20 cellular contexts compared by ENCODE assay signal in the genomic region with DNA sequence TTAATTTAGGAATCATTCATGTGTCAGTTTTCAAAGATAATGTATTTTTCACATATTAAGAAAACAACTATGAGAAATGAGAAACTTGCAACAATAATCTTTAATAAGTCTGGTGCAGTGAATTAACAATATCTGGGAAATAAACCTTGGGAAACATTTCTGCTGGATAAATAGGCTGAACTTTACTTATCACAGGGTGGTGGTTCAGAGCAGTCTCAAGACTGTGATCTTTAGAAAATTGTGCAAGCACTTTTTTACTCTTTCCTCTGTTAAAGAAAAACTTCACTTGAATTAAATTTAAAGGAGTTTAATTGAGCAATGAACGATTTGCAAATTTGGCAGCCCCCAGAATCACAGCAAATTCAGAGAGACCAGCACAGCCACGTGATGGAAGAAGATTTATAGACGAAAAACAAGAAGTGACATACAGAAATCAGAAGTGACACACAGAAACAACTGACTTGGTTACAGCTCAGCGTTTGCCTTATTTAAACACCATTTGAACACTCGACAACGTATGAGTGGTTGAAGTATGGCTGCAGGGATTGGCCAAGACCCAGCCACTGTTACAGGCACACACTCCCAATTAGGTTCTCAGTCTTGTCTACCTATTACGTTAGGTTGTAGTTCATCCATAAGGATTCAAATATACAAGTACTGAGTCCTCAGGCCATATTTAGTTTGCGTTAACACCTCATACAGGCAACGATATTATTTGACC.
DNase-seq lines count a peak whose midpoint lies in the region; ATAC-seq, FAIRE-seq and TF ChIP-seq lines count a peak whose summit lies in the region.
"Had no signal": no experiment of that assay in that cellular context is flagged by ENCODE, and none has a peak within 500 bp of the region (broad histone marks: within the 10 kb centered on the region; RNA-seq: fewer than 3 reads in every experiment).

No MANE protein-coding gene starts in this region.

- H3K4me1 ChIP-seq in lung (ENCODE audit: control insufficient read depth in 2 of 2, insufficient read depth in 2 of 2, low read length in 2 of 2): no peaks in the 10 kb centered on the region
- H3K4me1 ChIP-seq: Peyer's patch had no signal

- 65 to 72% methylated on average over 9 of the region's 9 CpGs for WGBS in lung, 2 donors

- H3K9me3 ChIP-seq in lung (ENCODE audit: control insufficient read depth in 2 of 2, insufficient read depth in 1 of 2, low read length in 1 of 2): no peaks in the 10 kb centered on the region
- H3K9me3 ChIP-seq: BE2C, Peyer's patch had no signal

- peak; percentile 1 for DNase-seq in SKM-1 treated with dmso at 0.1 percent for 144 hours (lab: John Stamatoyannopoulos, UW; ENCODE audit: unreplicated experiment)
- DNase-seq in SKM-1 (lab: John Stamatoyannopoulos, UW; ENCODE audit: unreplicated experiment): no peak
- DNase-seq in SHP77 (lab: John Stamatoyannopoulos, UW): peak; percentile 46 to 64
- DNase-seq in lung (ENCODE audit: low spot score): peak; percentile 37
- DNase-seq in HTR-8/SVneo (ENCODE audit: insufficient read length, low spot score): no peak
- no peak for DNase-seq in HEK293T (ENCODE audit: extremely low spot score)
- DNase-seq: BE2C; CD4-positive, CD25-positive, alpha-beta regulatory T cell; COR-L47; DMS 273 treated with DMSO at 0.1 percent for 48 hours; DND-41; HCEC 1CT; NCI-H1417 treated with DMSO at 0.1 percent for 48 hours; NCI-H187 treated with DMSO at 0.1 percent for 48 hours; NCI-H2227 treated with DMSO at 0.1 percent for 48 hours; NCI-H510A treated with DMSO at 0.1 percent for 48 hours; NCI-H774; Peyer's patch had no signal

- POLR2A ChIA-PET in HEK293T (lab: Yijun Ruan, JAX): no interaction called here

- no peak overlapping the region for H3K27ac ChIP-seq in lung (ENCODE audit: low read depth in 1 of 2, low read length in 1 of 2)
- H3K27ac ChIP-seq: Peyer's patch had no signal

- H3K4me3 ChIP-seq in lung: no peak overlapping the region
- H3K4me3 ChIP-seq: K562, Peyer's patch had no signal

- ATAC-seq in lung (ENCODE audit: insufficient read depth, low FRiP score): no peak
- no peak for ATAC-seq in HG03095 (IDR thresholded peaks at IDR 0.05; ENCODE audit: unreplicated experiment)
- ATAC-seq: K562 had no signal

- no peaks in the 10 kb centered on the region for H3K27me3 ChIP-seq in lung (ENCODE audit: control insufficient read depth, insufficient read depth)
- H3K27me3 ChIP-seq: BE2C, Peyer's patch had no signal

- H3K36me3 ChIP-seq in lung (ENCODE audit: control insufficient read depth in 2 of 2, insufficient read depth in 2 of 2, low read length in 2 of 2): no peaks in the 10 kb centered on the region
- H3K36me3 ChIP-seq: BE2C, Peyer's patch had no signal

- CTCF ChIA-PET in HEK293T (lab: Yijun Ruan, JAX): interaction anchor here (1.3 kb wide), 1 partner anchor 14 kb away, joined by 4 read pairs; no protein-coding TSS in a partner anchor

- no peak for FAIRE-seq in HTR-8/SVneo (lab: Jason Lieb, UNC)
- FAIRE-seq: K562 had no signal

- no peak for TF ChIP-seq CTCF in lung (IDR thresholded peaks at IDR 0.05; ENCODE audit: control extremely low read depth, extremely low read depth)

TF ChIP-seq in HEK293T, 16 proteins besides CTCF, POLR2A, EP300 and RAD21:
- TF ChIP-seq HDGF (IDR thresholded peaks at IDR 0.05; ENCODE audit: borderline replicate concordance) (no peak), FOXK2 (IDR thresholded peaks at IDR 0.05) (no peak), FOXA1 (IDR thresholded peaks at IDR 0.05) (no peak), CTBP1 (IDR thresholded peaks at IDR 0.05; ENCODE audit: borderline replicate concordance) (no peak), L3MBTL2 (conservative IDR thresholded peaks at IDR 0.05) (no peak), LEF1 (IDR thresholded peaks at IDR 0.05; ENCODE audit: borderline replicate concordance) (no peak), FOXM1 (IDR thresholded peaks at IDR 0.05; ENCODE audit: borderline replicate concordance) (no peak), SUZ12 (IDR thresholded peaks at IDR 0.05) (no peak), NFRKB (IDR thresholded peaks at IDR 0.05) (no peak), ZNF384 (IDR thresholded peaks at IDR 0.05) (no peak), SP1 (IDR thresholded peaks at IDR 0.05) (no peak), BHLHE40 (IDR thresholded peaks at IDR 0.05; ENCODE audit: borderline replicate concordance) (no peak)
- TF ChIP-seq, protein P1, sequence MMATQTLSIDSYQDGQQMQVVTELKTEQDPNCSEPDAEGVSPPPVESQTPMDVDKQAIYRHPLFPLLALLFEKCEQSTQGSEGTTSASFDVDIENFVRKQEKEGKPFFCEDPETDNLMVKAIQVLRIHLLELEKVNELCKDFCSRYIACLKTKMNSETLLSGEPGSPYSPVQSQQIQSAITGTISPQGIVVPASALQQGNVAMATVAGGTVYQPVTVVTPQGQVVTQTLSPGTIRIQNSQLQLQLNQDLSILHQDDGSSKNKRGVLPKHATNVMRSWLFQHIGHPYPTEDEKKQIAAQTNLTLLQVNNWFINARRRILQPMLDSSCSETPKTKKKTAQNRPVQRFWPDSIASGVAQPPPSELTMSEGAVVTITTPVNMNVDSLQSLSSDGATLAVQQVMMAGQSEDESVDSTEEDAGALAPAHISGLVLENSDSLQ (IDR thresholded peaks at IDR 0.05): no peak

Comparison
In these comparisons a context has a peak if more than half of its experiments do, and no peak if none do; other contexts are left out.
1. DNase-seq: peak in SKM-1 treated with dmso at 0.1 percent for 144 hours (single experiment), SHP77 (2 of 2) and lung (single experiment); none in SKM-1 (single experiment), HTR-8/SVneo (single experiment) and HEK293T (single experiment).